14 cellular contexts compared by ENCODE assay signal in the genomic region with DNA sequence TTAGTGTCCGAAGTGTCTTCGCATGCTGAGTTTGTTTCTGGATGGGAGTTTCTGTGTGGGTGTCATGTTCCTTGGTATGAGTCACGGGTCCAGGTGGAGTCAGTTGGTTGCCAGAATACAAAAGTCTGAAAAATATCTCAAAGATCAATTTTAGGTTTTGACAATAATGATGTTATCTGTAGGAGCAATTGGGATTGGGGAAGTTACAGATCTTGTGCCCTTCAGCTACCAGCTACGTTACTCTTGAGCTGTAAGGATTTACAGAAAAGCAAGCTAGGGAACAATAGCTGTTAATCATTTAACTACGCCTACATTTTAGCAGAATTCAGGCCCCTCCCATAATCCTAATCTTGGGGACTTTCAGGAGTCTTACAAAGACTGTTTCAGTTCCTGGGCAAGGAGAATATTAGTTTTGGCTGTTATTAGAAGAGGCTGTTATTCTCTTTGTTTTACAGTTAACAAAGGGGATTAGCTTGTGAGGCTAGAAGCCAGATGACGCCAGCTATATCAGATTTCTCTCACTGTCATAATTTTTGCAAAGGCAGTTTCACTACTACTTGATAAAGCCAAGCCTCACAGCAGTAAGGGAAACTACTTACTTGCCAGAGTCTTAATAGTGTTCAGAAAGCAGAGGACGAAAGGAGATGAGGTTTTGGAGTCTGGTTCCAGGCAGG. TPM values are rescaled to one million over a fixed set of nuclear protein-coding genes. Genes with fewer than 3 reads are reported as not detected.
A peak's percentile ranks its signal among the peaks of the same experiment; 100 is the strongest.
DNase-seq lines count a peak whose midpoint lies in the region; TF ChIP-seq lines count a peak whose summit lies in the region.
"Had no signal": no experiment of that assay in that cellular context is flagged by ENCODE, and none has a peak within 500 bp of the region (broad histone marks: within the 10 kb centered on the region; RNA-seq: fewer than 3 reads in every experiment).

No MANE protein-coding gene starts in this region.

- no peak for TF ChIP-seq CTCF in SK-N-SH (IDR thresholded peaks at IDR 0.05)
- no peak for TF ChIP-seq CTCF in fibroblast of villous mesenchyme (IDR thresholded peaks at IDR 0.05; ENCODE audit: insufficient read depth, low read depth, low read length)
- TF ChIP-seq CTCF in tibial nerve (IDR thresholded peaks at IDR 0.05) = no peak
- no peak for TF ChIP-seq CTCF in Peyer's patch (IDR thresholded peaks at IDR 0.05)

- TF ChIP-seq POLR2A in tibial nerve (IDR thresholded peaks at IDR 0.05) (no peak), Peyer's patch (IDR thresholded peaks at IDR 0.05) (no peak)

- H3K9me2 ChIP-seq in SK-N-SH = no peaks in the 10 kb centered on the region

- H3K79me2 ChIP-seq in SK-N-SH (ENCODE audit: insufficient read depth) = no peaks in the 10 kb centered on the region

- POLR2A ChIA-PET in SK-N-SH (lab: Yijun Ruan, JAX) = no interaction called here

- CTCF ChIA-PET in SK-N-SH (lab: Yijun Ruan, JAX) = interaction anchor here (1.4 kb wide), 1 partner anchor 16 kb away, joined by 4 read pairs; no protein-coding TSS in a partner anchor

- TF ChIP-seq RAD21 in SK-N-SH (IDR thresholded peaks at IDR 0.05; ENCODE audit: low read length) = no peak

- DNase-seq in NCI-H82 (lab: John Stamatoyannopoulos, UW) (peak; percentile 39), NCI-H82 treated with DMSO at 0.1 percent for 48 hours (lab: John Stamatoyannopoulos, UW; ENCODE audit: unreplicated experiment) (no peak), SK-N-SH (no peak), fibroblast of villous mesenchyme (ENCODE audit: low read depth) (peak; percentile 66), NCI-H2081 (lab: John Stamatoyannopoulos, UW) (no peak), tibial nerve (ENCODE audit: low spot score in 2 of 2) (no peak), Peyer's patch (no peak)
- DNase-seq: ACHN; activated CD4-positive, CD25-positive, alpha-beta regulatory T cell; amygdala; hippocampal formation; NCI-H510A treated with DMSO at 0.1 percent for 48 hours had no signal

- no peaks in the 10 kb centered on the region for H4K20me1 ChIP-seq in SK-N-SH (ENCODE audit: insufficient read depth)

- H3K27ac ChIP-seq in SK-N-SH (ENCODE audit: low read depth in 2 of 2, low read length in 1 of 2) (no peak overlapping the region), thymus (ENCODE audit: low read depth) (peak overlapping the region; percentile 54), tibial nerve (no peak overlapping the region), Peyer's patch (no peak overlapping the region)

- no peaks in the 10 kb centered on the region for H3K27me3 ChIP-seq in SK-N-SH (ENCODE audit: insufficient read depth)
- no peaks in the 10 kb centered on the region for H3K27me3 ChIP-seq in thymus (ENCODE audit: control insufficient read depth, insufficient read depth)
- no peaks in the 10 kb centered on the region for H3K27me3 ChIP-seq in tibial nerve
- no peaks in the 10 kb centered on the region for H3K27me3 ChIP-seq in Peyer's patch

- TF ChIP-seq EP300 in SK-N-SH (IDR thresholded peaks at IDR 0.05; ENCODE audit: borderline replicate concordance in 1 of 2, low read depth in 1 of 2, low read length in 1 of 2) = no peak
- TF ChIP-seq EP300 in tibial nerve (IDR thresholded peaks at IDR 0.05) = no peak

- H3K4me3 ChIP-seq in SK-N-SH (ENCODE audit: low read depth in 2 of 2, low read length in 1 of 2) (no peak overlapping the region), fibroblast of villous mesenchyme (ENCODE audit: low read depth, low read length) (no peak overlapping the region), thymus (ENCODE audit: low read length) (no peak overlapping the region), tibial nerve (peak overlapping the region in 1 of 4 donors; percentile 9), Peyer's patch (no peak overlapping the region)

- H3K4me1 ChIP-seq in SK-N-SH (ENCODE audit: control insufficient read depth in 1 of 2, insufficient read depth in 2 of 2, low read depth in 1 of 2, low read length in 1 of 2) (no peaks in the 10 kb centered on the region), thymus (ENCODE audit: control insufficient read depth, insufficient read depth, low read length) (no peaks in the 10 kb centered on the region), tibial nerve (peaks cover 0 to 11% (median 0%) of the 10 kb centered on the region in 4 donors), Peyer's patch (no peaks in the 10 kb centered on the region)

- 81% methylated on average over 7 of the region's 7 CpGs for WGBS in SK-N-SH (ENCODE audit: low lambda C conversion rate)
- WGBS in thymus = 93% methylated on average over 7 of the region's 7 CpGs
- WGBS in tibial nerve, 2 donors = 33 to 38% methylated on average over 7 of the region's 7 CpGs

- no peak overlapping the region for H2AFZ ChIP-seq in SK-N-SH (ENCODE audit: low read depth)

- H3K4me2 ChIP-seq in SK-N-SH = no peak overlapping the region

- H3K9me3 ChIP-seq in SK-N-SH = no peaks in the 10 kb centered on the region
- H3K9me3 ChIP-seq in thymus (ENCODE audit: control insufficient read depth) = no peaks in the 10 kb centered on the region
- no peaks in the 10 kb centered on the region for H3K9me3 ChIP-seq in tibial nerve
- H3K9me3 ChIP-seq in Peyer's patch = no peaks in the 10 kb centered on the region

- no peaks in the 10 kb centered on the region for H3F3A ChIP-seq in SK-N-SH (replicated peaks; ENCODE audit: insufficient read depth)

- no peak overlapping the region for H3K9ac ChIP-seq in SK-N-SH

- H3K36me3 ChIP-seq in SK-N-SH (replicated peaks in 1 of 2; ENCODE audit: control insufficient read depth in 1 of 2, insufficient read depth in 2 of 2, low read length in 1 of 2) (no peaks in the 10 kb centered on the region), thymus (ENCODE audit: control insufficient read depth, insufficient read depth) (no peaks in the 10 kb centered on the region), tibial nerve (no peaks in the 10 kb centered on the region), Peyer's patch (no peaks in the 10 kb centered on the region)

TF ChIP-seq in SK-N-SH, 30 proteins besides CTCF, POLR2A, EP300 and RAD21:
- no peak for TF ChIP-seq TEAD4 (IDR thresholded peaks at IDR 0.05; ENCODE audit: borderline replicate concordance, insufficient read depth)
- no peak for TF ChIP-seq GABPA (IDR thresholded peaks at IDR 0.05; ENCODE audit: low read depth)
- TF ChIP-seq PBX3 (IDR thresholded peaks at IDR 0.05) = 0 out of 2 replicates have a peak, but pooled peaks have one; percentile 2
- TF ChIP-seq FOXM1 (IDR thresholded peaks at IDR 0.05; ENCODE audit: low read depth) = no peak

RNA-seq across cellular contexts. Expression of gene SLC22A16, which starts 15.4 kb away (rescaled TPM):
- polyA plus RNA-seq in SK-N-SH (2012; rRNA removed) (not detected in 2 replicates), thymus (1.0 TPM)
- 0.01 and 0.04 TPM in 2 replicates for polyA plus RNA-seq in SK-N-SH (2012; cell fraction: cytosol; rRNA removed)
- polyA plus RNA-seq in SK-N-SH (2012; cell fraction: nucleus; rRNA removed) = 0.02 TPM in 1 of 2 replicates, not detected in the other
- total RNA-seq in fibroblast of villous mesenchyme (not detected in 2 replicates), tibial nerve (not detected), Peyer's patch (not detected)
- polyA plus RNA-seq: neural cell had no signal

Comparison
In these comparisons a context has a peak if more than half of its experiments do, and no peak if none do; other contexts are left out.
1. DNase-seq: peak in NCI-H82 (single experiment) and fibroblast of villous mesenchyme (single experiment); none in NCI-H82 treated with DMSO at 0.1 percent for 48 hours (single experiment), SK-N-SH (single experiment), NCI-H2081 (0 of 2), tibial nerve (0 of 2) and Peyer's patch (0 of 3).